ENCODE assay signal across 15 cellular contexts in genomic region chr17:1774390-1775176, GRCh38. TPM values are rescaled to one million over a fixed set of nuclear protein-coding genes. Genes with fewer than 3 reads are reported as not detected.
DNase-seq lines count a peak whose midpoint lies in the region; ATAC-seq and TF ChIP-seq lines count a peak whose summit lies in the region.
"Had no signal": no experiment of that assay in that cellular context is flagged by ENCODE, and none has a peak within 500 bp of the region (broad histone marks: within the 10 kb centered on the region; RNA-seq: fewer than 3 reads in every experiment).

No MANE protein-coding gene starts in this region.

- POLR2A ChIA-PET in activated B cell treated with CpG ODN at 0.5 μM for 24 hours (lab: Charles Lee): interaction anchor here (0.6 to 6.9 kb wide), 7 partner anchors 8 to 117 kb away, joined by 3 to 67 read pairs (median 21); partner anchors contain the start of gene SERPINF1

- in situ Hi-C loops in transverse colon (cut with MboI; ENCODE audit: low pct_ligation_motif_present in 1 of 4, low pct_unique_long_range_greater_than_20kb in 1 of 4, low sequenced_read_pairs in 3 of 4): no loop called here

- WGBS in transverse colon (ENCODE audit: low coverage in 1 of 2), 2 donors: 88 to 92% methylated on average over 4 to 21 of the region's 21 CpGs

- peak overlapping the region; percentile 20 to 70 (median 65) for H3K27ac ChIP-seq in transverse colon
- H3K27ac ChIP-seq: A549, PC-9, thoracic aorta had no signal

- CTCF ChIA-PET in activated naive CD4-positive, alpha-beta T cell treated with anti-CD3 and anti-CD28 coated beads, Interleukin-2, amount 10 ng/mL, durations not matched to agents 7 days and 5 days (lab: Charles Lee): interaction anchor here (0.9 kb wide), 1 partner anchor 52 kb away, joined by 3 read pairs; no protein-coding TSS in a partner anchor
- CTCF ChIA-PET in activated B cell treated with CpG ODN at 0.5 μM for 24 hours (lab: Charles Lee): interaction anchor here (5.2 kb wide), 1 partner anchor 9 kb away, joined by 35 read pairs; no protein-coding TSS in a partner anchor

- ATAC-seq in activated B cell treated with CpG ODN at 0.5 μM for 24 hours (ENCODE audit: low read depth): no peak
- ATAC-seq in naive B cell (ENCODE audit: low read depth in 2 of 2): no peak
- no peak for ATAC-seq in GM21526 (IDR thresholded peaks at IDR 0.05; ENCODE audit: low FRiP score, unreplicated experiment)
- ATAC-seq in GM21529 (IDR thresholded peaks at IDR 0.05; ENCODE audit: unreplicated experiment): no peak
- ATAC-seq in HG03135 (IDR thresholded peaks at IDR 0.05; ENCODE audit: unreplicated experiment): no peak
- ATAC-seq: A549 had no signal

- peak overlapping the region; percentile 38 for H3K27ac Mint-ChIP-seq in activated naive CD4-positive, alpha-beta T cell treated with anti-CD3 and anti-CD28 coated beads, Interleukin-2, amount 10 ng/mL, durations not matched to agents 7 days and 5 days
- H3K27ac Mint-ChIP-seq in activated B cell treated with CpG ODN at 0.5 μM for 24 hours (peak overlapping the region; percentile 88), naive B cell (peak overlapping the region in 4 of 6 donors; percentile 3 to 82 (median 41))

- TF ChIP-seq CTCF in activated B cell treated with CpG ODN at 0.5 μM for 24 hours (IDR thresholded peaks at IDR 0.05): no peak
- TF ChIP-seq CTCF in transverse colon (IDR thresholded peaks at IDR 0.05): no peak

- TF ChIP-seq EP300 in transverse colon (IDR thresholded peaks at IDR 0.05; ENCODE audit: low read depth): no peak

- peaks cover 17% of the 10 kb centered on the region for H3K27me3 Mint-ChIP-seq in activated naive CD4-positive, alpha-beta T cell treated with anti-CD3 and anti-CD28 coated beads, Interleukin-2, amount 10 ng/mL, durations not matched to agents 7 days and 5 days
- H3K27me3 Mint-ChIP-seq in activated B cell treated with CpG ODN at 0.5 μM for 24 hours (no peaks in the 10 kb centered on the region), naive B cell (no peaks in the 10 kb centered on the region)

- no peaks in the 10 kb centered on the region for H3K27me3 ChIP-seq in transverse colon

- no peak for TF ChIP-seq POLR2A in transverse colon (IDR thresholded peaks at IDR 0.05)

- no peaks in the 10 kb centered on the region for H3K9me3 Mint-ChIP-seq in activated naive CD4-positive, alpha-beta T cell treated with anti-CD3 and anti-CD28 coated beads, Interleukin-2, amount 10 ng/mL, durations not matched to agents 7 days and 5 days
- H3K9me3 Mint-ChIP-seq in activated B cell treated with CpG ODN at 0.5 μM for 24 hours: no peaks in the 10 kb centered on the region
- H3K9me3 Mint-ChIP-seq in naive B cell: no peaks in the 10 kb centered on the region

- intact Hi-C loops in activated B cell treated with CpG ODN at 0.5 μM for 24 hours (cut with micrococcal nuclease) (no loop called here), transverse colon (cut with DNase I; ENCODE audit: low total_unique reads) (no loop called here)

- H3K4me3 Mint-ChIP-seq in activated naive CD4-positive, alpha-beta T cell treated with anti-CD3 and anti-CD28 coated beads, Interleukin-2, amount 10 ng/mL, durations not matched to agents 7 days and 5 days: no peak overlapping the region
- no peak overlapping the region for H3K4me3 Mint-ChIP-seq in activated B cell treated with CpG ODN at 0.5 μM for 24 hours
- peak overlapping the region in 1 of 8 donors; percentile 32 for H3K4me3 Mint-ChIP-seq in naive B cell

- peaks cover under 1 to 16% (median 6%) of the 10 kb centered on the region in 4 donors for H3K4me1 ChIP-seq in transverse colon

- H3K4me1 Mint-ChIP-seq in activated naive CD4-positive, alpha-beta T cell treated with anti-CD3 and anti-CD28 coated beads, Interleukin-2, amount 10 ng/mL, durations not matched to agents 7 days and 5 days: peaks cover 12% of the 10 kb centered on the region
- peaks cover 36% of the 10 kb centered on the region for H3K4me1 Mint-ChIP-seq in activated B cell treated with CpG ODN at 0.5 μM for 24 hours
- peaks cover 13 to 38% (median 21%) of the 10 kb centered on the region in 3 donors for H3K4me1 Mint-ChIP-seq in naive B cell

- peaks cover 10% of the 10 kb centered on the region for H3K36me3 Mint-ChIP-seq in activated naive CD4-positive, alpha-beta T cell treated with anti-CD3 and anti-CD28 coated beads, Interleukin-2, amount 10 ng/mL, durations not matched to agents 7 days and 5 days
- H3K36me3 Mint-ChIP-seq in activated B cell treated with CpG ODN at 0.5 μM for 24 hours (ENCODE audit: low read depth) (peaks cover 30% of the 10 kb centered on the region), naive B cell (no peaks in the 10 kb centered on the region)

- no peaks in the 10 kb centered on the region for H3K9me3 ChIP-seq in transverse colon
- H3K9me3 ChIP-seq: A549, thoracic aorta had no signal

- no peak overlapping the region for H3K4me3 ChIP-seq in transverse colon
- H3K4me3 ChIP-seq: A549, PC-9, thoracic aorta had no signal

- no peak for DNase-seq in activated naive CD4-positive, alpha-beta T cell treated with anti-CD3 and anti-CD28 coated beads, Interleukin-2, amount 10 ng/mL, durations not matched to agents 7 days and 5 days
- DNase-seq in activated naive CD4-positive, alpha-beta T cell treated with Interleukin-2 at 50 U/mL for 16 hours: no peak
- no peak for DNase-seq in activated B cell treated with CpG ODN at 0.5 μM for 24 hours
- no peak for DNase-seq in naive B cell
- DNase-seq in transverse colon: no peak
- DNase-seq: activated gamma-delta T cell treated with Interleukin-2 at 50 U/mL for 16 hours, MM.1S, NCI-H2081, NCI-H526, PC-9 had no signal

- no peaks in the 10 kb centered on the region for H3K36me3 ChIP-seq in transverse colon

RNA-seq across cellular contexts. Expression of gene SERPINF1, which starts 12.7 kb away (rescaled TPM):
- 8.7 and 14.8 TPM in 2 replicates for total RNA-seq in activated B cell treated with CpG ODN at 0.5 μM for 24 hours
- 10 to 100 TPM in 1 of 6 donors, 1 to 10 TPM in 5; 1.3 to 15.3 (median 5.4) TPM for polyA plus RNA-seq in naive B cell (ENCODE audit: low read depth in 6 of 6)
- 100 to 1,000 TPM in 3 of 4 donors, 10 to 100 TPM in 1; 88.3 to 340 (median 114) TPM for total RNA-seq in transverse colon

RNA-seq across cellular contexts. Expression of gene SERPINF2, which starts 31.9 kb away (rescaled TPM):
- 0.82 and 1.3 TPM in 2 replicates for total RNA-seq in activated B cell treated with CpG ODN at 0.5 μM for 24 hours
- polyA plus RNA-seq in naive B cell (ENCODE audit: low read depth in 6 of 6): under 1 TPM in 3 of 6 donors, not detected in 3; 0.25 to 0.59 (median 0.40) TPM
- total RNA-seq in transverse colon: 10 to 100 TPM in 1 of 4 donors, 1 to 10 TPM in 2, not detected in 1; 3.2 to 10.5 (median 3.4) TPM

RNA-seq across cellular contexts. Expression of gene WDR81, which starts 50.1 kb away (rescaled TPM):
- 42.7 and 48.4 TPM in 2 replicates for total RNA-seq in activated B cell treated with CpG ODN at 0.5 μM for 24 hours
- polyA plus RNA-seq in naive B cell (ENCODE audit: low read depth in 6 of 6): 10 to 100 TPM in 3 of 6 donors, 1 to 10 TPM in 3; 2.1 to 19.1 (median 9.9) TPM
- total RNA-seq in transverse colon: 10 to 100 TPM; 26.1 to 73.7 (median 35.7) TPM

RNA-seq across cellular contexts. Expression of gene SMYD4, which starts 55.1 kb away (rescaled TPM):
- total RNA-seq in activated B cell treated with CpG ODN at 0.5 μM for 24 hours (19.9 and 21.8 TPM in 2 replicates), transverse colon (10 to 100 TPM in 2 of 4 donors, 1 to 10 TPM in 2; 4.1 to 14.8 (median 9.0) TPM)
- 10 to 100 TPM in 2 of 6 donors, 1 to 10 TPM in 4; 4.0 to 15.8 (median 7.7) TPM for polyA plus RNA-seq in naive B cell (ENCODE audit: low read depth in 6 of 6)

RNA-seq across cellular contexts. Expression of gene RPA1, which starts 55.2 kb away (rescaled TPM):
- total RNA-seq in activated B cell treated with CpG ODN at 0.5 μM for 24 hours (99.8 and 109 TPM in 2 replicates), transverse colon (100 to 1,000 TPM in 1 of 4 donors, 10 to 100 TPM in 2, 1 to 10 TPM in 1; 6.4 to 160 (median 23.9) TPM)
- 10 to 100 TPM; 45.1 to 56.0 (median 50.5) TPM for polyA plus RNA-seq in naive B cell (ENCODE audit: low read depth in 6 of 6)

Comparison
In these comparisons a context has a peak if more than half of its experiments do, and no peak if none do; other contexts are left out.
1. H3K27ac Mint-ChIP-seq: peak in every context shown above with its lines; median percentile 88 in activated B cell treated with CpG ODN at 0.5 μM for 24 hours; 41 in naive B cell; 38 in activated naive CD4-positive, alpha-beta T cell treated with anti-CD3 and anti-CD28 coated beads, Interleukin-2, amount 10 ng/mL, durations not matched to agents 7 days and 5 days.